ENCODE assay signal across 1 cellular context in genomic region chr3:32143849-32144757, GRCh38.
TF ChIP-seq lines count a peak whose summit lies in the region.

No MANE protein-coding gene starts in this region.

TF ChIP-seq in K562, 482 proteins besides CTCF, POLR2A, EP300 and RAD21 (continued from another document):
- TF ChIP-seq ELK3 (CRISPR knock-in tag; IDR thresholded peaks at IDR 0.05) (no peak), NONO (IDR thresholded peaks at IDR 0.05; ENCODE audit: low read depth in 2 of 2, low read length in 1 of 2) (no peak), HIVEP1 (CRISPR knock-in tag; IDR thresholded peaks at IDR 0.05) (no peak), ZFP1 (CRISPR knock-in tag; IDR thresholded peaks at IDR 0.05) (no peak), SRSF3 (IDR thresholded peaks at IDR 0.05; ENCODE audit: insufficient read depth, low read length) (no peak), GATAD2B (IDR thresholded peaks at IDR 0.05; ENCODE audit: borderline replicate concordance) (no peak), SFPQ (IDR thresholded peaks at IDR 0.05; ENCODE audit: low read depth, low read length) (no peak), MECOM (CRISPR knock-in tag; IDR thresholded peaks at IDR 0.05) (no peak), ARID1B (IDR thresholded peaks at IDR 0.05) (no peak), TAL1 (IDR thresholded peaks at IDR 0.05) (no peak), CC2D1A (IDR thresholded peaks at IDR 0.05) (no peak), FIP1L1 (IDR thresholded peaks at IDR 0.05; ENCODE audit: low read depth, low read length, poor library complexity, severe bottlenecking) (no peak), TEAD4 (IDR thresholded peaks at IDR 0.05; ENCODE audit: low read length) (peak; percentile 40), TEAD4 (CRISPR knock-in tag; IDR thresholded peaks at IDR 0.05; ENCODE audit: borderline replicate concordance) (no peak), ZNF239 (CRISPR knock-in tag; IDR thresholded peaks at IDR 0.05) (no peak), FOXA3 (CRISPR knock-in tag; conservative IDR thresholded peaks at IDR 0.05 in 1 of 2, IDR thresholded peaks at IDR 0.05 in 1 of 2) (no peak; a peak in 1 of 4 replicates), TEAD2 (tag; IDR thresholded peaks at IDR 0.05) (no peak), STAG1 (CRISPR knock-in tag; IDR thresholded peaks at IDR 0.05; ENCODE audit: borderline replicate concordance) (no peak), ZNF584 (CRISPR knock-in tag; IDR thresholded peaks at IDR 0.05; ENCODE audit: low read depth) (no peak), RBM39 (optimal IDR thresholded peaks at IDR 0.05; ENCODE audit: low read depth, low read length) (no peak), JUND (IDR thresholded peaks at IDR 0.05; ENCODE audit: borderline replicate concordance, low read depth, low read length) (peak; percentile 24; the same call in 1 of the 2 replicates), JUND (tag; IDR thresholded peaks at IDR 0.05; ENCODE audit: borderline replicate concordance, low read depth, low read length) (0 out of 3 replicates have a peak, but pooled peaks have one; percentile 5), RBBP5 (IDR thresholded peaks at IDR 0.05; ENCODE audit: borderline replicate concordance, insufficient read depth, low read length, poor library complexity, severe bottlenecking) (no peak), MYC (IDR thresholded peaks at IDR 0.05; ENCODE audit: low read depth, low read length) (no peak), MYC (CRISPR knock-in tag; IDR thresholded peaks at IDR 0.05; ENCODE audit: borderline replicate concordance, low read depth) (no peak), MAZ (CRISPR knock-in tag; conservative IDR thresholded peaks at IDR 0.05 in 1 of 2, IDR thresholded peaks at IDR 0.05 in 1 of 2) (peak in 1 of 2 experiments; percentile 48; a peak in 2 of 4 replicates), HMGN3 (IDR thresholded peaks at IDR 0.05; ENCODE audit: borderline replicate concordance, extremely low read depth, insufficient read length, low read depth, low read length) (no peak), BRF1 (IDR thresholded peaks at IDR 0.05; ENCODE audit: borderline replicate concordance, extremely low read depth, insufficient read length) (no peak)
- TF ChIP-seq, protein P1, sequence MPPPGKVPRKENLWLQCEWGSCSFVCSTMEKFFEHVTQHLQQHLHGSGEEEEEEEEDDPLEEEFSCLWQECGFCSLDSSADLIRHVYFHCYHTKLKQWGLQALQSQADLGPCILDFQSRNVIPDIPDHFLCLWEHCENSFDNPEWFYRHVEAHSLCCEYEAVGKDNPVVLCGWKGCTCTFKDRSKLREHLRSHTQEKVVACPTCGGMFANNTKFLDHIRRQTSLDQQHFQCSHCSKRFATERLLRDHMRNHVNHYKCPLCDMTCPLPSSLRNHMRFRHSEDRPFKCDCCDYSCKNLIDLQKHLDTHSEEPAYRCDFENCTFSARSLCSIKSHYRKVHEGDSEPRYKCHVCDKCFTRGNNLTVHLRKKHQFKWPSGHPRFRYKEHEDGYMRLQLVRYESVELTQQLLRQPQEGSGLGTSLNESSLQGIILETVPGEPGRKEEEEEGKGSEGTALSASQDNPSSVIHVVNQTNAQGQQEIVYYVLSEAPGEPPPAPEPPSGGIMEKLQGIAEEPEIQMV (tag; conservative IDR thresholded peaks at IDR 0.05; ENCODE audit: low read depth), result no peak
